ENCODE assay signal across 1 cellular context in genomic region chr1:33183306-33183705, GRCh38.
TF ChIP-seq lines count a peak whose summit lies in the region.

No MANE protein-coding gene starts in this region.

TF ChIP-seq in GM23338, 12 proteins besides CTCF, POLR2A, EP300 and RAD21 (continued from another document):
- no peak for TF ChIP-seq ZNF462 (CRISPR knock-in tag; IDR thresholded peaks at IDR 0.05)
- no peak for TF ChIP-seq CREB1 (CRISPR knock-in tag; IDR thresholded peaks at IDR 0.05; ENCODE audit: low read depth)
- TF ChIP-seq JUNB (IDR thresholded peaks at IDR 0.05; ENCODE audit: unreplicated experiment), result no peak
